8 cellular contexts compared by ENCODE assay signal in genomic region chr14:72925815-72926291, GRCh38. TPM values are rescaled to one million over a fixed set of nuclear protein-coding genes. Genes with fewer than 3 reads are reported as not detected.
A peak's percentile ranks its signal among the peaks of the same experiment; 100 is the strongest.
DNase-seq lines count a peak whose midpoint lies in the region; ATAC-seq and TF ChIP-seq lines count a peak whose summit lies in the region.

No MANE protein-coding gene starts in this region.

- no peaks in the 10 kb centered on the region for H4K20me1 ChIP-seq in mammary epithelial cell (ENCODE audit: insufficient read depth, low read length)

- H3K79me2 ChIP-seq in mammary epithelial cell (ENCODE audit: insufficient read depth, low read length), result peaks cover 37% of the 10 kb centered on the region

- H3K4me3 ChIP-seq in mammary epithelial cell (replicated peaks in 1 of 3; ENCODE audit: insufficient read depth in 1 of 3, low read depth in 2 of 3, low read length in 3 of 3), result peak overlapping the region; percentile 45 to 62 (median 54)
- H3K4me3 ChIP-seq in mucosa of rectum (ENCODE audit: low read length in 2 of 2), result peak overlapping the region; percentile 88 to 95

- CTCF ChIA-PET in mammary epithelial cell (lab: Charles Lee; ENCODE audit: low non-redundant PET), result no interaction called here

- intact Hi-C loops in mammary epithelial cell (cut with micrococcal nuclease), result loop anchor here (2.0 kb wide), 1 partner anchor 35 kb away; no protein-coding TSS in a partner anchor

- ATAC-seq in HG03457 (IDR thresholded peaks at IDR 0.05; ENCODE audit: unreplicated experiment) (peak; percentile 12), GM21367 (IDR thresholded peaks at IDR 0.05; ENCODE audit: unreplicated experiment) (no peak)

- H3K27me3 ChIP-seq in mammary epithelial cell (ENCODE audit: insufficient read depth, low read length), result no peaks in the 10 kb centered on the region
- no peaks in the 10 kb centered on the region for H3K27me3 ChIP-seq in mucosa of rectum (ENCODE audit: control insufficient read depth in 2 of 2, insufficient read depth in 2 of 2, low read length in 2 of 2)

- WGBS in mammary epithelial cell (ENCODE audit: low coverage, missing lambda C conversion rate), result 11% methylated on average over 12 of the region's 33 CpGs

- H3K36me3 ChIP-seq in mammary epithelial cell (ENCODE audit: insufficient read depth, low read length) (no peaks in the 10 kb centered on the region), mucosa of rectum (ENCODE audit: control insufficient read depth in 2 of 2, insufficient read depth in 2 of 2, low read length in 2 of 2) (no peaks in the 10 kb centered on the region)

- peak; percentile 78 for DNase-seq in activated gamma-delta T cell (lab: John Stamatoyannopoulos, UW)
- no peak for DNase-seq in activated gamma-delta T cell treated with Interleukin-2 at 50 U/mL for 16 hours
- no peak for DNase-seq in mammary epithelial cell
- no peak for DNase-seq in SKM-1 (lab: John Stamatoyannopoulos, UW; ENCODE audit: unreplicated experiment)
- no peak for DNase-seq in NCI-H2081 (lab: John Stamatoyannopoulos, UW)

- peak overlapping the region; percentile 98 for H3K4me2 ChIP-seq in mammary epithelial cell (ENCODE audit: insufficient read depth, low read depth, low read length)

- in situ Hi-C loops in mammary epithelial cell (cut with MboI; ENCODE audit: low sequenced_read_pairs in 2 of 2), result no loop called here

- BruUV-seq in mammary epithelial cell (replicated peaks; lab: Mats Ljungman, UMichigan), result no TSS peak

- TF ChIP-seq CTCF in mammary epithelial cell (conservative IDR thresholded peaks at IDR 0.05 in 1 of 2, IDR thresholded peaks at IDR 0.05 in 1 of 2; ENCODE audit: extremely low read depth in 1 of 2, insufficient read depth in 1 of 2, low read depth in 1 of 2, low read length in 2 of 2), result no peak

- peak overlapping the region; percentile 99 for H2AFZ ChIP-seq in mammary epithelial cell (ENCODE audit: low read depth, low read length)

- H3K4me1 ChIP-seq in mammary epithelial cell (ENCODE audit: insufficient read depth, low read length) (peaks cover 12% of the 10 kb centered on the region), mucosa of rectum (ENCODE audit: control insufficient read depth in 2 of 2, insufficient read depth in 2 of 2, low read length in 2 of 2) (peaks cover 8 to 12% of the 10 kb centered on the region in 2 donors)

- dilution Hi-C loops in mammary epithelial cell (cut with HindIII; ENCODE audit: low sequenced_read_pairs), result loop anchor here (10.0 kb wide), 1 partner anchor 381 kb away; no protein-coding TSS in a partner anchor

- H3K9ac ChIP-seq in mammary epithelial cell (ENCODE audit: insufficient read depth, low read length) (no peak overlapping the region), mucosa of rectum (ENCODE audit: low read depth in 1 of 2, low read length in 2 of 2) (peak overlapping the region; percentile 47 to 63)

- H3K27ac ChIP-seq in mammary epithelial cell (ENCODE audit: insufficient read depth, low read depth, low read length) (no peak overlapping the region), mucosa of rectum (ENCODE audit: low read depth in 2 of 2, low read length in 2 of 2) (peak overlapping the region; percentile 13 to 32)

- H3K9me3 ChIP-seq in mammary epithelial cell (replicated peaks; ENCODE audit: insufficient read depth, low read length) (no peaks in the 10 kb centered on the region), mucosa of rectum (ENCODE audit: control insufficient read depth in 2 of 2, low read length in 2 of 2) (no peaks in the 10 kb centered on the region)

RNA-seq across cellular contexts. Expression of gene DCAF4, which starts 0.4 kb away (rescaled TPM):
- 10 to 100 TPM; 24.1 to 46.7 TPM for total RNA-seq in mammary epithelial cell
- polyA plus RNA-seq in mammary epithelial cell, result 28.2 TPM
- 37.1 TPM for polyA minus RNA-seq in mammary epithelial cell

RNA-seq across cellular contexts. Expression of gene DPF3, which starts 32.0 kb away (rescaled TPM):
- total RNA-seq in mammary epithelial cell, result 1 to 10 TPM; 1.8 to 1.9 TPM
- 0.57 TPM for polyA plus RNA-seq in mammary epithelial cell
- polyA minus RNA-seq in mammary epithelial cell, result 3.2 TPM
